ENCODE assay signal across 14 cellular contexts in the genomic region with DNA sequence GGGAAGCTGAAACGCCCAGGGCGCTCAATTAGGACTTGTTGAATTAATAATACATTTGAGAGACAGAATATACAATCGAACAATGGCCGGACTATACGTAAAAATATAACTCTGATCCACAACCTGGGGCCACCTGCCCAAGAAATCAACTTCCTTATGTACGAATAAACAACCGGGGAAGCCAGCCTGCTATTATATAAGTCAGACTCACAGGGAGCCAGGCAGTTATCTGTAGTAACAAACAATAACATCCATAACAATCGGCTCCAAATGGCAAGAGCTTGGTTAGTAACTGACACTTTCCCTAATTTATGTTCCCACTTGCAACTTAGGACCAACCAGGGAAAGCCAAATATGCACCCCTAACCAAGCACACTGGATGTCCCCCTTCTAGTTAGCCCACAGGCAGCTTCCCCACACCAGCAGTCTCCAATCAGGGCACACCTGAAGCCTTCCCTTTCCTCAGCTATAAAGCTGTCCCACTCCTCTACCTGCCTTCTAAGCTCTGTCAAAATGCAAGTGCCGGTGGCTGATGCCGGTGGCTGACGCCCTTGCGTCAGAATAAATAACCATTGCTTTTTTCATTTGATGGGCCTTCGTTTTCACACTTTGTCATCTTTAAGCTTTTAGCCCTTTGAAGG. TPM values are rescaled to one million over a fixed set of nuclear protein-coding genes. Genes with fewer than 3 reads are reported as not detected.
DNase-seq lines count a peak whose midpoint lies in the region; ATAC-seq, FAIRE-seq and TF ChIP-seq lines count a peak whose summit lies in the region.
"Not testable (repeated sequence)": the region's sequence is repeated elsewhere in the genome, so short reads cannot be mapped to it uniquely, and the experiment has no call there.
"Had no signal": no experiment of that assay in that cellular context is flagged by ENCODE, and none has a peak within 500 bp of the region (broad histone marks: within the 10 kb centered on the region; RNA-seq: fewer than 3 reads in every experiment).

No MANE protein-coding gene starts in this region.

- H3K27me3 Mint-ChIP-seq in H9 (ENCODE audit: low read depth); activated T-cell treated with anti-CD3 and anti-CD28 coated beads, Interleukin-2, amount 50 U/mL, for 24 hours; astrocyte (ENCODE audit: low read depth, unreplicated experiment); glutamatergic neuron (ENCODE audit: unreplicated experiment); naive B cell; stimulated activated memory B cell treated with anti-CD40 and anti-IgM and Interleukin-4, amounts not matched to agents 10 μg/mL and 1 μg/mL and 100 μg/mL, for 72 hours: not testable (repeated sequence)

- not testable (repeated sequence) for H3K18ac ChIP-seq in H9 (ENCODE audit: insufficient read length, low read depth, low read length)

- H3K23ac ChIP-seq in H9 (ENCODE audit: insufficient read length, low read depth, low read length), result not testable (repeated sequence)

- H3K36me3 ChIP-seq in BLaER1; SK-N-MC (ENCODE audit: insufficient read depth, low read length); astrocyte (ENCODE audit: insufficient read depth, low read length): not testable (repeated sequence)

- not testable (repeated sequence) for H3K4ac ChIP-seq in H9 (ENCODE audit: low read depth, low read length)

- H4K8ac ChIP-seq in H9 (replicated peaks; ENCODE audit: insufficient read length, low read depth, low read length), result not testable (repeated sequence)

- H2AK5ac ChIP-seq in H9 (ENCODE audit: insufficient read length, low read length), result not testable (repeated sequence)

- not testable (repeated sequence) for H3K4me1 ChIP-seq in BLaER1; H9 (ENCODE audit: insufficient read depth, low read length); astrocyte (ENCODE audit: insufficient read depth, low read length)

- not testable (repeated sequence) for H2BK12ac ChIP-seq in H9 (ENCODE audit: insufficient read length, low read depth, low read length)

- H2BK120ac ChIP-seq in H9 (ENCODE audit: low read depth, low read length, poor library complexity, severe bottlenecking), result not testable (repeated sequence)

- no CpG with 5 or more reads among the region's 13 CpGs for WGBS in H9 (ENCODE audit: extremely low coverage, insufficient read length, low lambda C conversion rate)

- not testable (repeated sequence) for FAIRE-seq in astrocyte (lab: Jason Lieb, UNC)

- peak overlapping the region in 1 of 3 experiments; percentile 94; a peak in 2 of 7 replicates for H3K27ac Mint-ChIP-seq in H9
- peak overlapping the region; percentile 90 for H3K27ac Mint-ChIP-seq in activated T-cell treated with anti-CD3 and anti-CD28 coated beads, Interleukin-2, amount 50 U/mL, for 24 hours
- not testable (repeated sequence) for H3K27ac Mint-ChIP-seq in astrocyte (ENCODE audit: unreplicated experiment)
- peak overlapping the region; percentile 88 for H3K27ac Mint-ChIP-seq in glutamatergic neuron (ENCODE audit: unreplicated experiment)
- peak overlapping the region in 2 of 6 donors; percentile 69 to 72 for H3K27ac Mint-ChIP-seq in naive B cell
- H3K27ac Mint-ChIP-seq in stimulated activated memory B cell treated with anti-CD40 and anti-IgM and Interleukin-4, amounts not matched to agents 10 μg/mL and 1 μg/mL and 100 μg/mL, for 72 hours, result peak overlapping the region; percentile 54

- not testable (repeated sequence) for H3K9me3 ChIP-seq in BLaER1; H9 (ENCODE audit: control insufficient read depth, low read depth, low read length); SK-N-MC (ENCODE audit: low read depth, low read length); astrocyte (ENCODE audit: insufficient read depth, low read depth, low read length)

- H3K4me3 ChIP-seq in BLaER1, result 0 out of 2 replicates have a peak overlapping the region, but pooled peaks have one; percentile 36
- peak overlapping the region; percentile 45 for H3K4me3 ChIP-seq in SK-N-MC
- not testable (repeated sequence) for H3K4me3 ChIP-seq in astrocyte (ENCODE audit: insufficient read depth, low read depth, low read length)

- DNase-seq in H9; SK-N-MC (ENCODE audit: low read depth, low spot score); activated T-cell treated with anti-CD3 and anti-CD28 coated beads, Interleukin-2, amount 50 U/mL, for 24 hours; astrocyte (ENCODE audit: low read depth); glutamatergic neuron; naive B cell: not testable (repeated sequence)

- peak overlapping the region; percentile 77 to 84 for H3K4me3 Mint-ChIP-seq in H9
- peak overlapping the region; percentile 69 for H3K4me3 Mint-ChIP-seq in activated T-cell treated with anti-CD3 and anti-CD28 coated beads, Interleukin-2, amount 50 U/mL, for 24 hours
- peak overlapping the region; percentile 78 for H3K4me3 Mint-ChIP-seq in astrocyte (ENCODE audit: unreplicated experiment)
- H3K4me3 Mint-ChIP-seq in glutamatergic neuron (ENCODE audit: unreplicated experiment), result peak overlapping the region; percentile 59
- H3K4me3 Mint-ChIP-seq in naive B cell, result peak overlapping the region; percentile 31 to 85 (median 75)
- H3K4me3 Mint-ChIP-seq in stimulated activated memory B cell treated with anti-CD40 and anti-IgM and Interleukin-4, amounts not matched to agents 10 μg/mL and 1 μg/mL and 100 μg/mL, for 72 hours, result peak overlapping the region; percentile 58

- H3K23me2 ChIP-seq in H9 (ENCODE audit: insufficient read length, low read depth, low read length, poor library complexity, severe bottlenecking), result not testable (repeated sequence)

- not testable (repeated sequence) for H3K79me1 ChIP-seq in H9 (ENCODE audit: insufficient read depth, low read depth, low read length, poor library complexity, severe bottlenecking)

- not testable (repeated sequence) for H3K4me1 Mint-ChIP-seq in H9; activated T-cell treated with anti-CD3 and anti-CD28 coated beads, Interleukin-2, amount 50 U/mL, for 24 hours (ENCODE audit: low read depth); astrocyte (ENCODE audit: low read depth, unreplicated experiment); glutamatergic neuron (ENCODE audit: low read depth, unreplicated experiment); naive B cell; stimulated activated memory B cell treated with anti-CD40 and anti-IgM and Interleukin-4, amounts not matched to agents 10 μg/mL and 1 μg/mL and 100 μg/mL, for 72 hours

- H4K20me1 ChIP-seq in BLaER1; H9 (ENCODE audit: control insufficient read depth, insufficient read depth, insufficient read length); astrocyte (ENCODE audit: insufficient read depth, low read length): not testable (repeated sequence)

- not testable (repeated sequence) for H3K79me2 ChIP-seq in H9 (ENCODE audit: insufficient read depth, low read length); astrocyte (ENCODE audit: insufficient read depth, low read length)

- not testable (repeated sequence) for H2BK15ac ChIP-seq in H9 (ENCODE audit: low read depth, low read length)

- H2BK5ac ChIP-seq in H9 (ENCODE audit: insufficient read length, low read length), result not testable (repeated sequence)

- not testable (repeated sequence) for H2AFZ ChIP-seq in H9 (ENCODE audit: low read length); astrocyte (ENCODE audit: low read depth, low read length)

- not testable (repeated sequence) for TF ChIP-seq CTCF in H9 (conservative IDR thresholded peaks at IDR 0.05); astrocyte (IDR thresholded peaks at IDR 0.05; ENCODE audit: insufficient read depth, low read depth, low read length); glutamatergic neuron (IDR thresholded peaks at IDR 0.05; ENCODE audit: partially characterized antibody, unreplicated experiment)

- not testable (repeated sequence) for H3K9ac ChIP-seq in BLaER1; H9 (ENCODE audit: extremely low read depth, insufficient read length, low read length); SK-N-MC (ENCODE audit: insufficient read length); astrocyte (ENCODE audit: low read length)

- not testable (repeated sequence) for H4K91ac ChIP-seq in H9 (ENCODE audit: insufficient read length, low read depth, low read length)

- not testable (repeated sequence) for H3K56ac ChIP-seq in H9 (ENCODE audit: insufficient read length, low read depth, low read length)

- not testable (repeated sequence) for ATAC-seq in naive B cell (ENCODE audit: low read depth in 2 of 2); stimulated activated memory B cell treated with anti-CD40 and anti-IgM and Interleukin-4, amounts not matched to agents 10 μg/mL and 1 μg/mL and 100 μg/mL, for 72 hours

- not testable (repeated sequence) for H3K9me3 Mint-ChIP-seq in H9; activated T-cell treated with anti-CD3 and anti-CD28 coated beads, Interleukin-2, amount 50 U/mL, for 24 hours; astrocyte (ENCODE audit: unreplicated experiment); glutamatergic neuron (ENCODE audit: unreplicated experiment); naive B cell; stimulated activated memory B cell treated with anti-CD40 and anti-IgM and Interleukin-4, amounts not matched to agents 10 μg/mL and 1 μg/mL and 100 μg/mL, for 72 hours

- H3T11ph ChIP-seq in H9 (ENCODE audit: low read length), result not testable (repeated sequence)

- H3K4me2 ChIP-seq in BLaER1, result peak overlapping the region; percentile 47
- H3K4me2 ChIP-seq in H9 (ENCODE audit: insufficient read depth, insufficient read length, low read length); astrocyte (ENCODE audit: low read length): not testable (repeated sequence)

- not testable (repeated sequence) for H3K14ac ChIP-seq in H9 (ENCODE audit: insufficient read depth, low read length)

- not testable (repeated sequence) for H4K5ac ChIP-seq in H9 (ENCODE audit: insufficient read length, low read depth, low read length)

- H3K27me3 ChIP-seq in BLaER1; H9 (ENCODE audit: insufficient read depth, low read length); astrocyte (ENCODE audit: insufficient read depth, low read length): not testable (repeated sequence)

- H3K36me3 Mint-ChIP-seq in H9 (ENCODE audit: insufficient read depth in 1 of 3, low read depth in 3 of 3); activated T-cell treated with anti-CD3 and anti-CD28 coated beads, Interleukin-2, amount 50 U/mL, for 24 hours (ENCODE audit: low read depth); astrocyte (ENCODE audit: low read depth, unreplicated experiment); glutamatergic neuron (ENCODE audit: unreplicated experiment); naive B cell; stimulated activated memory B cell treated with anti-CD40 and anti-IgM and Interleukin-4, amounts not matched to agents 10 μg/mL and 1 μg/mL and 100 μg/mL, for 72 hours: not testable (repeated sequence)

- not testable (repeated sequence) for H2BK20ac ChIP-seq in H9 (ENCODE audit: low read depth, low read length, poor library complexity, severe bottlenecking)

- H3K27ac ChIP-seq in BLaER1; H9 (ENCODE audit: insufficient read length, low read depth, low read length); SK-N-MC; astrocyte (ENCODE audit: low read depth, low read length): not testable (repeated sequence)

RNA-seq across cellular contexts. Expression of a gene that starts 41.8 kb away (rescaled TPM):
- total RNA-seq in H9 (2021) (not detected in 2 replicates), astrocyte (not detected in 2 replicates), glutamatergic neuron (ENCODE audit: unreplicated experiment) (not detected)
- not detected for polyA plus RNA-seq in naive B cell (ENCODE audit: low read depth in 6 of 6)
- total RNA-seq: dermis microvascular lymphatic vessel endothelial cell, fibroblast of villous mesenchyme, H4, M059J, OCI-LY7, osteoblast had no signal
